In genomic region chr16:50464325-50465290, GRCh38 we compare ENCODE assay signal across 1 cellular context.
TF ChIP-seq lines count a peak whose summit lies in the region.

No MANE protein-coding gene starts in this region.

TF ChIP-seq in HepG2, 621 proteins besides CTCF, POLR2A, EP300 and RAD21 (continued from another document and continues in another):
- TF ChIP-seq ZNF557 (CRISPR knock-in tag; IDR thresholded peaks at IDR 0.05) = no peak
- no peak for TF ChIP-seq HOXA9 (CRISPR knock-in tag; IDR thresholded peaks at IDR 0.05; ENCODE audit: borderline replicate concordance)
- TF ChIP-seq, protein P1, sequence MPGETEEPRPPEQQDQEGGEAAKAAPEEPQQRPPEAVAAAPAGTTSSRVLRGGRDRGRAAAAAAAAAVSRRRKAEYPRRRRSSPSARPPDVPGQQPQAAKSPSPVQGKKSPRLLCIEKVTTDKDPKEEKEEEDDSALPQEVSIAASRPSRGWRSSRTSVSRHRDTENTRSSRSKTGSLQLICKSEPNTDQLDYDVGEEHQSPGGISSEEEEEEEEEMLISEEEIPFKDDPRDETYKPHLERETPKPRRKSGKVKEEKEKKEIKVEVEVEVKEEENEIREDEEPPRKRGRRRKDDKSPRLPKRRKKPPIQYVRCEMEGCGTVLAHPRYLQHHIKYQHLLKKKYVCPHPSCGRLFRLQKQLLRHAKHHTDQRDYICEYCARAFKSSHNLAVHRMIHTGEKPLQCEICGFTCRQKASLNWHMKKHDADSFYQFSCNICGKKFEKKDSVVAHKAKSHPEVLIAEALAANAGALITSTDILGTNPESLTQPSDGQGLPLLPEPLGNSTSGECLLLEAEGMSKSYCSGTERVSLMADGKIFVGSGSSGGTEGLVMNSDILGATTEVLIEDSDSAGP (CRISPR knock-in tag; IDR thresholded peaks at IDR 0.05; ENCODE audit: borderline replicate concordance) = no peak
- TF ChIP-seq, protein P2, sequence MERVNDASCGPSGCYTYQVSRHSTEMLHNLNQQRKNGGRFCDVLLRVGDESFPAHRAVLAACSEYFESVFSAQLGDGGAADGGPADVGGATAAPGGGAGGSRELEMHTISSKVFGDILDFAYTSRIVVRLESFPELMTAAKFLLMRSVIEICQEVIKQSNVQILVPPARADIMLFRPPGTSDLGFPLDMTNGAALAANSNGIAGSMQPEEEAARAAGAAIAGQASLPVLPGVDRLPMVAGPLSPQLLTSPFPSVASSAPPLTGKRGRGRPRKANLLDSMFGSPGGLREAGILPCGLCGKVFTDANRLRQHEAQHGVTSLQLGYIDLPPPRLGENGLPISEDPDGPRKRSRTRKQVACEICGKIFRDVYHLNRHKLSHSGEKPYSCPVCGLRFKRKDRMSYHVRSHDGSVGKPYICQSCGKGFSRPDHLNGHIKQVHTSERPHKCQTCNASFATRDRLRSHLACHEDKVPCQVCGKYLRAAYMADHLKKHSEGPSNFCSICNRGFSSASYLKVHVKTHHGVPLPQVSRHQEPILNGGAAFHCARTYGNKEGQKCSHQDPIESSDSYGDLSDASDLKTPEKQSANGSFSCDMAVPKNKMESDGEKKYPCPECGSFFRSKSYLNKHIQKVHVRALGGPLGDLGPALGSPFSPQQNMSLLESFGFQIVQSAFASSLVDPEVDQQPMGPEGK (CRISPR knock-in tag; IDR thresholded peaks at IDR 0.05) = no peak
- no peak for TF ChIP-seq ZBTB37 (CRISPR knock-in tag; IDR thresholded peaks at IDR 0.05)
- TF ChIP-seq KLF13 (CRISPR knock-in tag; IDR thresholded peaks at IDR 0.05) = no peak
- TF ChIP-seq TBX3 (IDR thresholded peaks at IDR 0.05; ENCODE audit: borderline replicate concordance) = no peak
- TF ChIP-seq BCL6 (CRISPR knock-in tag; IDR thresholded peaks at IDR 0.05) = no peak
- TF ChIP-seq ZNF850 (CRISPR knock-in tag; conservative IDR thresholded peaks at IDR 0.05) = no peak
- no peak for TF ChIP-seq MYPOP (CRISPR knock-in tag; IDR thresholded peaks at IDR 0.05)
- no peak for TF ChIP-seq NCOA1 (CRISPR knock-in tag; IDR thresholded peaks at IDR 0.05)
- no peak for TF ChIP-seq PLRG1 (conservative IDR thresholded peaks at IDR 0.05)
- no peak for TF ChIP-seq TEAD3 (CRISPR knock-in tag; optimal IDR thresholded peaks at IDR 0.05; ENCODE audit: borderline replicate concordance)
- no peak for TF ChIP-seq ZNF362 (CRISPR knock-in tag; IDR thresholded peaks at IDR 0.05; ENCODE audit: borderline replicate concordance)
- TF ChIP-seq PCBP1 (IDR thresholded peaks at IDR 0.05; ENCODE audit: borderline replicate concordance, low read depth, low read length) = no peak
- TF ChIP-seq, protein P3, sequence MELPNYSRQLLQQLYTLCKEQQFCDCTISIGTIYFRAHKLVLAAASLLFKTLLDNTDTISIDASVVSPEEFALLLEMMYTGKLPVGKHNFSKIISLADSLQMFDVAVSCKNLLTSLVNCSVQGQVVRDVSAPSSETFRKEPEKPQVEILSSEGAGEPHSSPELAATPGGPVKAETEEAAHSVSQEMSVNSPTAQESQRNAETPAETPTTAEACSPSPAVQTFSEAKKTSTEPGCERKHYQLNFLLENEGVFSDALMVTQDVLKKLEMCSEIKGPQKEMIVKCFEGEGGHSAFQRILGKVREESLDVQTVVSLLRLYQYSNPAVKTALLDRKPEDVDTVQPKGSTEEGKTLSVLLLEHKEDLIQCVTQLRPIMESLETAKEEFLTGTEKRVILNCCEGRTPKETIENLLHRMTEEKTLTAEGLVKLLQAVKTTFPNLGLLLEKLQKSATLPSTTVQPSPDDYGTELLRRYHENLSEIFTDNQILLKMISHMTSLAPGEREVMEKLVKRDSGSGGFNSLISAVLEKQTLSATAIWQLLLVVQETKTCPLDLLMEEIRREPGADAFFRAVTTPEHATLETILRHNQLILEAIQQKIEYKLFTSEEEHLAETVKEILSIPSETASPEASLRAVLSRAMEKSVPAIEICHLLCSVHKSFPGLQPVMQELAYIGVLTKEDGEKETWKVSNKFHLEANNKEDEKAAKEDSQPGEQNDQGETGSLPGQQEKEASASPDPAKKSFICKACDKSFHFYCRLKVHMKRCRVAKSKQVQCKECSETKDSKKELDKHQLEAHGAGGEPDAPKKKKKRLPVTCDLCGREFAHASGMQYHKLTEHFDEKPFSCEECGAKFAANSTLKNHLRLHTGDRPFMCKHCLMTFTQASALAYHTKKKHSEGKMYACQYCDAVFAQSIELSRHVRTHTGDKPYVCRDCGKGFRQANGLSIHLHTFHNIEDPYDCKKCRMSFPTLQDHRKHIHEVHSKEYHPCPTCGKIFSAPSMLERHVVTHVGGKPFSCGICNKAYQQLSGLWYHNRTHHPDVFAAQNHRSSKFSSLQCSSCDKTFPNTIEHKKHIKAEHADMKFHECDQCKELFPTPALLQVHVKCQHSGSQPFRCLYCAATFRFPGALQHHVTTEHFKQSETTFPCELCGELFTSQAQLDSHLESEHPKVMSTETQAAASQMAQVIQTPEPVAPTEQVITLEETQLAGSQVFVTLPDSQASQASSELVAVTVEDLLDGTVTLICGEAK (IDR thresholded peaks at IDR 0.05) = no peak
- TF ChIP-seq, protein P3 (CRISPR knock-in tag; IDR thresholded peaks at IDR 0.05) = no peak
- no peak for TF ChIP-seq ZNF136 (CRISPR knock-in tag; IDR thresholded peaks at IDR 0.05; ENCODE audit: low read depth)
- TF ChIP-seq ZNF782 (CRISPR knock-in tag; IDR thresholded peaks at IDR 0.05; ENCODE audit: borderline replicate concordance) = no peak
- no peak for TF ChIP-seq FOXP1 (IDR thresholded peaks at IDR 0.05)
- no peak for TF ChIP-seq FOXP1 (CRISPR knock-in tag; IDR thresholded peaks at IDR 0.05)
- TF ChIP-seq ZNF878 (CRISPR knock-in tag; IDR thresholded peaks at IDR 0.05) = no peak
- no peak for TF ChIP-seq AHR (CRISPR knock-in tag; IDR thresholded peaks at IDR 0.05)
- no peak for TF ChIP-seq MXD4 (CRISPR knock-in tag; IDR thresholded peaks at IDR 0.05)
- TF ChIP-seq, protein P4, sequence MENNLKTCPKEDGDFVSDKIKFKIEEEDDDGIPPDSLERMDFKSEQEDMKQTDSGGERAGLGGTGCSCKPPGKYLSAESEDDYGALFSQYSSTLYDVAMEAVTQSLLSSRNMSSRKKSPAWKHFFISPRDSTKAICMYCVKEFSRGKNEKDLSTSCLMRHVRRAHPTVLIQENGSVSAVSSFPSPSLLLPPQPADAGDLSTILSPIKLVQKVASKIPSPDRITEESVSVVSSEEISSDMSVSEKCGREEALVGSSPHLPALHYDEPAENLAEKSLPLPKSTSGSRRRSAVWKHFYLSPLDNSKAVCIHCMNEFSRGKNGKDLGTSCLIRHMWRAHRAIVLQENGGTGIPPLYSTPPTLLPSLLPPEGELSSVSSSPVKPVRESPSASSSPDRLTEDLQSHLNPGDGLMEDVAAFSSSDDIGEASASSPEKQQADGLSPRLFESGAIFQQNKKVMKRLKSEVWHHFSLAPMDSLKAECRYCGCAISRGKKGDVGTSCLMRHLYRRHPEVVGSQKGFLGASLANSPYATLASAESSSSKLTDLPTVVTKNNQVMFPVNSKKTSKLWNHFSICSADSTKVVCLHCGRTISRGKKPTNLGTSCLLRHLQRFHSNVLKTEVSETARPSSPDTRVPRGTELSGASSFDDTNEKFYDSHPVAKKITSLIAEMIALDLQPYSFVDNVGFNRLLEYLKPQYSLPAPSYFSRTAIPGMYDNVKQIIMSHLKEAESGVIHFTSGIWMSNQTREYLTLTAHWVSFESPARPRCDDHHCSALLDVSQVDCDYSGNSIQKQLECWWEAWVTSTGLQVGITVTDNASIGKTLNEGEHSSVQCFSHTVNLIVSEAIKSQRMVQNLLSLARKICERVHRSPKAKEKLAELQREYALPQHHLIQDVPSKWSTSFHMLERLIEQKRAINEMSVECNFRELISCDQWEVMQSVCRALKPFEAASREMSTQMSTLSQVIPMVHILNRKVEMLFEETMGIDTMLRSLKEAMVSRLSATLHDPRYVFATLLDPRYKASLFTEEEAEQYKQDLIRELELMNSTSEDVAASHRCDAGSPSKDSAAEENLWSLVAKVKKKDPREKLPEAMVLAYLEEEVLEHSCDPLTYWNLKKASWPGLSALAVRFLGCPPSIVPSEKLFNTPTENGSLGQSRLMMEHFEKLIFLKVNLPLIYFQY (CRISPR knock-in tag; IDR thresholded peaks at IDR 0.05; ENCODE audit: borderline replicate concordance) = no peak
- TF ChIP-seq ATF4 (CRISPR knock-in tag; IDR thresholded peaks at IDR 0.05) = no peak
- TF ChIP-seq CEBPB (IDR thresholded peaks at IDR 0.05; ENCODE audit: borderline replicate concordance, low read depth, low read length) = no peak
- no peak for TF ChIP-seq MYC (CRISPR knock-in tag; IDR thresholded peaks at IDR 0.05; ENCODE audit: borderline replicate concordance)
- no peak for TF ChIP-seq U2AF2 (IDR thresholded peaks at IDR 0.05; ENCODE audit: low read depth, low read length)
- TF ChIP-seq ZNF614 (CRISPR knock-in tag; IDR thresholded peaks at IDR 0.05; ENCODE audit: borderline replicate concordance) = no peak
- no peak for TF ChIP-seq PITX1 (CRISPR knock-in tag; IDR thresholded peaks at IDR 0.05)
- no peak for TF ChIP-seq BHLHE40 (IDR thresholded peaks at IDR 0.05; ENCODE audit: low read length)
- TF ChIP-seq ZBTB7A (CRISPR knock-in tag; IDR thresholded peaks at IDR 0.05) = no peak
- no peak for TF ChIP-seq ZNF552 (CRISPR knock-in tag; IDR thresholded peaks at IDR 0.05; ENCODE audit: borderline replicate concordance)
- TF ChIP-seq KLF6 (CRISPR knock-in tag; IDR thresholded peaks at IDR 0.05) = no peak
- TF ChIP-seq, protein P5, sequence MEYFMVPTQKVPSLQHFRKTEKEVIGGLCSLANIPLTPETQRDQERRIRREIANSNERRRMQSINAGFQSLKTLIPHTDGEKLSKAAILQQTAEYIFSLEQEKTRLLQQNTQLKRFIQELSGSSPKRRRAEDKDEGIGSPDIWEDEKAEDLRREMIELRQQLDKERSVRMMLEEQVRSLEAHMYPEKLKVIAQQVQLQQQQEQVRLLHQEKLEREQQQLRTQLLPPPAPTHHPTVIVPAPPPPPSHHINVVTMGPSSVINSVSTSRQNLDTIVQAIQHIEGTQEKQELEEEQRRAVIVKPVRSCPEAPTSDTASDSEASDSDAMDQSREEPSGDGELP (IDR thresholded peaks at IDR 0.05; ENCODE audit: borderline replicate concordance, low read depth) = no peak
- TF ChIP-seq SOX13 (IDR thresholded peaks at IDR 0.05) = no peak
- TF ChIP-seq SOX13 (CRISPR knock-in tag; conservative IDR thresholded peaks at IDR 0.05 in 1 of 2, IDR thresholded peaks at IDR 0.05 in 1 of 2) = no peak
- TF ChIP-seq ZNF432 (CRISPR knock-in tag; IDR thresholded peaks at IDR 0.05; ENCODE audit: borderline replicate concordance) = no peak
